ENCODE assay signal across 20 cellular contexts in the genomic region with DNA sequence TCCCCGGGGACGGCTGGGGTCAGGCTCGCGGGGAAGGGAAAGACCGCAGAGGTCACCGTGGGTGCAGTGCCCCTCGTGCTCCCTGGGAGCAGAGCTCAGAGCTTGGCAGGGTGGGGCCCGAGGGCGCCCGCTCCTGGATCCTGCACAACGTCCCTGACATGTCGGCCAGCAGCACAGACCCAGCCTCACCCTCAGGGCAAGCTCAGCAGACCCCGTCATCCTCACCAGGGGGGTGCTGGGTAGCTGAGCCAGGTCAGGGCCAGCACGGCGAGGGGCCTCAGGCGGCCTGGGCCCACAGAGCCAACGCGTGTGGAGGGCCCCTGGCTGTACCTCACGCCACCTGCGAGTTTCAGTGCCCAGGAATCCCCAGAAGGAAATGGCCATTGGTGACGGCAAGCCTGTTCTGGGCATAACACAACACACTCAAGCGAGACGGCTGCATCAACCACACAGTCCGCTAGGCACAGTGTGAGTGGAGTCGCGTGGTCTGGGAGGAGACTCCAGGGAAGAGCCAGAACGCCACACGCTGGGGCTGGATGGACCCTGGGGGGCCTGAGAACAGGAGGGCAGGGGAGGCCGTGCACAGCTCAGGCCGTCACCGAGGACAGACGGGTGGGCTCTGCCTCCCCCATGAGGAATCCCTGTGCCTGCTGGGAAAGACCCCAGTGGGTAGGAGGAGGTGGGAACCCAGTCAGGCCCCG.
DNase-seq lines count a peak whose midpoint lies in the region; ATAC-seq and TF ChIP-seq lines count a peak whose summit lies in the region.
"Had no signal": no experiment of that assay in that cellular context is flagged by ENCODE, and none has a peak within 500 bp of the region (broad histone marks: within the 10 kb centered on the region; RNA-seq: fewer than 3 reads in every experiment).

No MANE protein-coding gene starts in this region.

- peaks cover 89% of the 10 kb centered on the region for H4K20me1 ChIP-seq in BLaER1

- peak overlapping the region; percentile 94 for H3K27ac ChIP-seq in BLaER1
- H3K27ac ChIP-seq: stomach, upper lobe of left lung had no signal

- H3K9me3 ChIP-seq in BLaER1: no peaks in the 10 kb centered on the region
- H3K9me3 ChIP-seq in Caco-2: no peaks in the 10 kb centered on the region
- H3K9me3 ChIP-seq: stomach, upper lobe of left lung had no signal

- no peaks in the 10 kb centered on the region for H3K9me3 Mint-ChIP-seq in Caco-2 (ENCODE audit: unreplicated experiment)
- no peaks in the 10 kb centered on the region for H3K9me3 Mint-ChIP-seq in WTC11

- H3K4me3 Mint-ChIP-seq in Caco-2 (ENCODE audit: unreplicated experiment): no peak overlapping the region
- no peak overlapping the region for H3K4me3 Mint-ChIP-seq in WTC11
- H3K4me3 Mint-ChIP-seq: activated CD8-positive, alpha-beta memory T cell treated with anti-CD3 and anti-CD28 coated beads, Interleukin-2, amount 10 ng/mL, durations not matched to agents 7 days and 5 days had no signal

- CTCF ChIA-PET in Caco-2 (lab: Charles Lee) (no interaction called here), WTC11 (lab: Charles Lee) (interaction anchor here (0.7 kb wide), 1 partner anchor 594 kb away, joined by 3 read pairs; no protein-coding TSS in a partner anchor)

- intact Hi-C loops in Caco-2 (cut with micrococcal nuclease; ENCODE audit: unreplicated experiment): no loop called here

- H3K4me3 ChIP-seq in BLaER1 (peak overlapping the region; percentile 63), Caco-2 (ENCODE audit: low read depth, low read length) (no peak overlapping the region)
- H3K4me3 ChIP-seq: stomach, upper lobe of left lung had no signal

- ATAC-seq in WTC11 (no peak), GM19463 (IDR thresholded peaks at IDR 0.05; ENCODE audit: unreplicated experiment) (no peak)
- ATAC-seq: activated CD8-positive, alpha-beta memory T cell treated with anti-CD3 and anti-CD28 coated beads, Interleukin-2, amount 10 ng/mL, durations not matched to agents 7 days and 5 days; esophagus mucosa had no signal

- H3K4me2 ChIP-seq in BLaER1: peak overlapping the region; percentile 100

- DNase-seq in Caco-2: no peak
- no peak for DNase-seq in WTC11 (ENCODE audit: low spot score)
- peak; percentile 39 for DNase-seq in left kidney (ENCODE audit: low read depth, low spot score)
- no peak for DNase-seq in NCI-H82 (lab: John Stamatoyannopoulos, UW)
- DNase-seq in H4 (ENCODE audit: low spot score): no peak
- DNase-seq in HPDE6-E6E7 (ENCODE audit: extremely low spot score): no peak
- DNase-seq: activated CD4-positive, alpha-beta T cell treated with anti-CD3 and anti-CD28 coated beads for 4 hours; activated CD8-positive, alpha-beta memory T cell treated with anti-CD3 and anti-CD28 coated beads, Interleukin-2, amount 10 ng/mL, durations not matched to agents 7 days and 5 days; aorta; NCI-H1417 treated with DMSO at 0.1 percent for 48 hours; NCI-H2107; NCI-H69; SIG-M5; stimulated activated CD4-positive, alpha-beta T cell treated with anti-CD3 and anti-CD28 coated beads, Interleukin-1b, Interleukin-23, amount 100 ng/mL, for 48 hours; stomach; T-helper 1 cell had no signal

- BruUV-seq in Caco-2 (replicated peaks; lab: Mats Ljungman, UMichigan): no TSS peak

- peak overlapping the region; percentile 13 for H3K27ac Mint-ChIP-seq in Caco-2 (ENCODE audit: unreplicated experiment)
- peak overlapping the region; percentile 66; the same call in 1 of the 2 replicates for H3K27ac Mint-ChIP-seq in WTC11
- H3K27ac Mint-ChIP-seq: activated CD8-positive, alpha-beta memory T cell treated with anti-CD3 and anti-CD28 coated beads, Interleukin-2, amount 10 ng/mL, durations not matched to agents 7 days and 5 days had no signal

- peak overlapping the region; percentile 82 for H3K9ac ChIP-seq in BLaER1

- no peaks in the 10 kb centered on the region for H3K27me3 ChIP-seq in BLaER1
- no peaks in the 10 kb centered on the region for H3K27me3 ChIP-seq in Caco-2 (replicated peaks; ENCODE audit: control insufficient read depth, insufficient read depth, low read length)
- H3K27me3 ChIP-seq: stomach, upper lobe of left lung had no signal

- H3K4me1 ChIP-seq in BLaER1 (peaks cover 78% of the 10 kb centered on the region), Caco-2 (peaks cover under 1% of the 10 kb centered on the region; the same call in 1 of the 2 replicates)
- H3K4me1 ChIP-seq: stomach, upper lobe of left lung had no signal

- no peaks in the 10 kb centered on the region for H3K4me1 Mint-ChIP-seq in Caco-2 (ENCODE audit: low read depth, unreplicated experiment)
- H3K4me1 Mint-ChIP-seq in WTC11: no peaks in the 10 kb centered on the region
- H3K4me1 Mint-ChIP-seq: activated CD8-positive, alpha-beta memory T cell treated with anti-CD3 and anti-CD28 coated beads, Interleukin-2, amount 10 ng/mL, durations not matched to agents 7 days and 5 days had no signal

- POLR2A ChIA-PET in Caco-2 (lab: Charles Lee) (no interaction called here), WTC11 (lab: Charles Lee) (no interaction called here)

- peaks cover 61% of the 10 kb centered on the region for H3K36me3 Mint-ChIP-seq in Caco-2 (ENCODE audit: insufficient read depth, unreplicated experiment)
- H3K36me3 Mint-ChIP-seq in WTC11: peaks cover 18% of the 10 kb centered on the region

- TF ChIP-seq CTCF in Caco-2 (IDR thresholded peaks at IDR 0.05; ENCODE audit: insufficient read depth in 1 of 2, low read depth in 1 of 2, low read length in 1 of 2, severe bottlenecking in 1 of 2, unreplicated experiment in 1 of 2): no peak
- no peak for TF ChIP-seq CTCF in WTC11 (IDR thresholded peaks at IDR 0.05)

- H3K36me3 ChIP-seq in BLaER1 (peaks cover 77% of the 10 kb centered on the region), Caco-2 (ENCODE audit: control insufficient read depth, insufficient read depth, low read length) (peaks cover 9% of the 10 kb centered on the region; the same call in 1 of the 2 replicates)

- no peaks in the 10 kb centered on the region for H3K27me3 Mint-ChIP-seq in Caco-2 (ENCODE audit: insufficient read depth, unreplicated experiment)
- no peaks in the 10 kb centered on the region for H3K27me3 Mint-ChIP-seq in WTC11 (ENCODE audit: low read depth)
- H3K27me3 Mint-ChIP-seq: activated CD8-positive, alpha-beta memory T cell treated with anti-CD3 and anti-CD28 coated beads, Interleukin-2, amount 10 ng/mL, durations not matched to agents 7 days and 5 days had no signal

TF ChIP-seq in WTC11, 78 proteins besides CTCF, POLR2A, EP300 and RAD21:
- TF ChIP-seq RORB (CRISPR knock-in tag; IDR thresholded peaks at IDR 0.05): no peak
- TF ChIP-seq GRHL2 (CRISPR knock-in tag; IDR thresholded peaks at IDR 0.05; ENCODE audit: insufficient replicate concordance, severe bottlenecking): no peak
- no peak for TF ChIP-seq GABPB1 (CRISPR knock-in tag; IDR thresholded peaks at IDR 0.05)
- TF ChIP-seq, protein P1, sequence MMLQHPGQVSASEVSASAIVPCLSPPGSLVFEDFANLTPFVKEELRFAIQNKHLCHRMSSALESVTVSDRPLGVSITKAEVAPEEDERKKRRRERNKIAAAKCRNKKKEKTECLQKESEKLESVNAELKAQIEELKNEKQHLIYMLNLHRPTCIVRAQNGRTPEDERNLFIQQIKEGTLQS (CRISPR knock-in tag; conservative IDR thresholded peaks at IDR 0.05): no peak
- no peak for TF ChIP-seq TP53 (CRISPR knock-in tag; IDR thresholded peaks at IDR 0.05)
- TF ChIP-seq NFATC4 (CRISPR knock-in tag; IDR thresholded peaks at IDR 0.05): no peak
- TF ChIP-seq ZNF317 (CRISPR knock-in tag; IDR thresholded peaks at IDR 0.05; ENCODE audit: borderline replicate concordance, low read depth): no peak
TF ChIP-seq in WTC11: peak in this region for 0.
